In genomic region chr5:55418994-55419991, GRCh38 we compare ENCODE assay signal across 12 cellular contexts.
DNase-seq lines count a peak whose midpoint lies in the region; ATAC-seq, FAIRE-seq and TF ChIP-seq lines count a peak whose summit lies in the region.
"Had no signal": no experiment of that assay in that cellular context is flagged by ENCODE, and none has a peak within 500 bp of the region (broad histone marks: within the 10 kb centered on the region; RNA-seq: fewer than 3 reads in every experiment).

No MANE protein-coding gene starts in this region.

- POLR2A ChIA-PET in PC-9 (lab: Charles Lee; ENCODE audit: unreplicated experiment) = interaction anchor here (0.7 kb wide), 1 partner anchor 1061 kb away, joined by 5 read pairs; no protein-coding TSS in a partner anchor

- H3K4me1 ChIP-seq in SJSA1 (replicated peaks) (peaks cover 28% of the 10 kb centered on the region), gastrocnemius medialis (peaks cover 33 to 50% of the 10 kb centered on the region in 2 donors), PC-9 (replicated peaks; ENCODE audit: insufficient read depth) (peaks cover 17% of the 10 kb centered on the region)

- H3K27ac Mint-ChIP-seq in effector memory CD8-positive, alpha-beta T cell = no peak overlapping the region

- H3K79me2 ChIP-seq in PC-9 (ENCODE audit: low read depth) = no peaks in the 10 kb centered on the region

- H3K9me3 ChIP-seq in SJSA1 (replicated peaks) (no peaks in the 10 kb centered on the region), gastrocnemius medialis (no peaks in the 10 kb centered on the region), PC-9 (ENCODE audit: insufficient read depth, low read depth) (no peaks in the 10 kb centered on the region; the same call in 1 of the 2 replicates)
- H3K9me3 ChIP-seq: thyroid gland had no signal

- no peaks in the 10 kb centered on the region for H3K9me2 ChIP-seq in PC-9 (ENCODE audit: insufficient read depth)

- DNase-seq in GM04504 (ENCODE audit: low read depth) (peak; percentile 80), SJSA1 (ENCODE audit: low read depth in 1 of 2, low spot score in 2 of 2) (peak in 1 of 2 experiments; percentile 74), foreskin fibroblast (peak; percentile 63 to 80), gastrocnemius medialis (no peak), PC-9 (no peak), GM12892 (ENCODE audit: insufficient read length) (no peak)
- DNase-seq in effector memory CD8-positive, alpha-beta T cell = no peak
- DNase-seq: activated CD4-positive, alpha-beta T cell treated with anti-CD3 and anti-CD28 coated beads, Interleukin-2, amount 50 U/mL, for 48 hours; NCI-H524 treated with DMSO at 0.1 percent for 48 hours; nucleus accumbens; thyroid gland had no signal

- no peaks in the 10 kb centered on the region for H3K27me3 ChIP-seq in SJSA1 (replicated peaks)
- H3K27me3 ChIP-seq in gastrocnemius medialis = no peaks in the 10 kb centered on the region
- H3K27me3 ChIP-seq in PC-9 (ENCODE audit: insufficient read depth, low read depth) = no peaks in the 10 kb centered on the region
- H3K27me3 ChIP-seq: thyroid gland had no signal

- no peak overlapping the region for H2AFZ ChIP-seq in PC-9

- no peak for TF ChIP-seq POLR2A in gastrocnemius medialis (IDR thresholded peaks at IDR 0.05)
- no peak for TF ChIP-seq POLR2A in GM12892 (IDR thresholded peaks at IDR 0.05; ENCODE audit: low read depth, low read length)

- H4K20me1 ChIP-seq in PC-9 (ENCODE audit: insufficient read depth) = 0 out of 2 replicates have a peak, but pooled peaks cover 4% of the 10 kb centered on the region

- H3K4me3 ChIP-seq in SJSA1 (no peak overlapping the region), foreskin fibroblast (ENCODE audit: low read depth in 1 of 2, low read length in 2 of 2) (no peak overlapping the region), gastrocnemius medialis (no peak overlapping the region), PC-9 (no peak overlapping the region)
- H3K4me3 ChIP-seq: thyroid gland had no signal

- intact Hi-C loops in gastrocnemius medialis (cut with DNase I; ENCODE audit: low total_unique reads) (no loop called here), PC-9 (cut with micrococcal nuclease; ENCODE audit: unreplicated experiment) (loop anchor here (10.0 kb wide), 1 partner anchor 116 kb away; the partner anchor contains the start of gene PLPP1)

- no TSS peak for BruUV-seq in PC-9 (replicated peaks; lab: Mats Ljungman, UMichigan)

- no peaks in the 10 kb centered on the region for H3K27me3 Mint-ChIP-seq in effector memory CD8-positive, alpha-beta T cell

- peaks cover 9% of the 10 kb centered on the region in 2 donors for H3K4me1 Mint-ChIP-seq in effector memory CD8-positive, alpha-beta T cell (ENCODE audit: low read depth in 2 of 2)

- TF ChIP-seq CTCF in foreskin fibroblast (IDR thresholded peaks at IDR 0.05; ENCODE audit: low read depth, low read length) (no peak), gastrocnemius medialis (IDR thresholded peaks at IDR 0.05 in 4 of 5, conservative IDR thresholded peaks at IDR 0.05 in 1 of 5) (no peak), PC-9 (conservative IDR thresholded peaks at IDR 0.05) (no peak)

- H3K36me3 ChIP-seq in SJSA1 (peaks cover 54% of the 10 kb centered on the region), gastrocnemius medialis (peaks cover 0 to 20% of the 10 kb centered on the region in 2 donors), PC-9 (ENCODE audit: low read depth) (peaks cover 31% of the 10 kb centered on the region)

- peak in 1 of 2 donors; percentile 35 for ATAC-seq in gastrocnemius medialis
- no peak for ATAC-seq in effector memory CD8-positive, alpha-beta T cell (replicated peaks)

- no peak overlapping the region for H3K4me3 Mint-ChIP-seq in effector memory CD8-positive, alpha-beta T cell

- CTCF ChIA-PET in PC-9 (lab: Charles Lee) = interaction anchor here (0.7 kb wide), 1 partner anchor 273 kb away, joined by 7 read pairs; no protein-coding TSS in a partner anchor

- H3K27ac ChIP-seq in SJSA1 (peak overlapping the region; percentile 21; the same call in 1 of the 2 replicates), gastrocnemius medialis (peak overlapping the region; percentile 14 to 53 (median 34)), PC-9 (no peak overlapping the region)

- no peak for FAIRE-seq in GM12892 (lab: Jason Lieb, UNC)
- FAIRE-seq: G401.6 had no signal

- H3K9me3 Mint-ChIP-seq in effector memory CD8-positive, alpha-beta T cell = no peaks in the 10 kb centered on the region

- no peak overlapping the region for H3K4me2 ChIP-seq in PC-9

- in situ Hi-C loops in gastrocnemius medialis (cut with MboI; ENCODE audit: low sequenced_read_pairs in 4 of 4) = no loop called here

- H3K36me3 Mint-ChIP-seq in effector memory CD8-positive, alpha-beta T cell (ENCODE audit: insufficient read depth) = peaks cover 55% of the 10 kb centered on the region

- peaks cover 7% of the 10 kb centered on the region; the same call in 1 of the 2 replicates for H3F3A ChIP-seq in PC-9 (ENCODE audit: insufficient read depth, low read depth)

Comparison
In these comparisons a context has a peak if more than half of its experiments do, and no peak if none do; other contexts are left out.
1. DNase-seq: peak in GM04504 (single experiment) and foreskin fibroblast (2 of 2); none in gastrocnemius medialis (0 of 2), PC-9 (0 of 2), effector memory CD8-positive, alpha-beta T cell (0 of 3) and GM12892 (single experiment).